In genomic region chr7:37337522-37337921, GRCh38 we compare ENCODE assay signal across 18 cellular contexts.
A peak's percentile ranks its signal among the peaks of the same experiment; 100 is the strongest.
DNase-seq lines count a peak whose midpoint lies in the region; ATAC-seq and TF ChIP-seq lines count a peak whose summit lies in the region.
"Had no signal": no experiment of that assay in that cellular context is flagged by ENCODE, and none has a peak within 500 bp of the region (broad histone marks: within the 10 kb centered on the region; RNA-seq: fewer than 3 reads in every experiment).

No MANE protein-coding gene starts in this region.

- H3K4me1 ChIP-seq in transverse colon, result peaks cover 0 to 3% (median 0%) of the 10 kb centered on the region in 4 donors

- 60 to 77% methylated on average over 1 of the region's 1 CpG for WGBS in transverse colon (ENCODE audit: low coverage in 1 of 2), 2 donors

- in situ Hi-C loops in transverse colon (cut with MboI; ENCODE audit: low pct_ligation_motif_present in 1 of 4, low pct_unique_long_range_greater_than_20kb in 1 of 4, low sequenced_read_pairs in 3 of 4), result no loop called here

- H3K36me3 ChIP-seq in transverse colon, result no peaks in the 10 kb centered on the region
- H3K36me3 ChIP-seq: thyroid gland had no signal

- intact Hi-C loops in activated naive CD4-positive, alpha-beta T cell treated with anti-CD3 and anti-CD28 coated beads for 36 hours (cut with micrococcal nuclease), result no loop called here
- intact Hi-C loops in transverse colon (cut with DNase I; ENCODE audit: low total_unique reads) (no loop called here), natural killer cell (cut with micrococcal nuclease) (no loop called here)

- no peaks in the 10 kb centered on the region for H3K27me3 Mint-ChIP-seq in activated naive CD4-positive, alpha-beta T cell treated with anti-CD3 and anti-CD28 coated beads for 36 hours (ENCODE audit: low read depth)
- H3K27me3 Mint-ChIP-seq in activated naive CD8-positive, alpha-beta T cell treated with anti-CD3 and anti-CD28 coated beads, Interleukin-2, amount 10 ng/mL, durations not matched to agents 7 days and 5 days, result no peaks in the 10 kb centered on the region
- no peaks in the 10 kb centered on the region for H3K27me3 Mint-ChIP-seq in natural killer cell (ENCODE audit: low read depth in 2 of 2)

- no peaks in the 10 kb centered on the region for H3K9me3 ChIP-seq in transverse colon
- H3K9me3 ChIP-seq: thyroid gland had no signal

- TF ChIP-seq CTCF in transverse colon (IDR thresholded peaks at IDR 0.05) (no peak), natural killer cell (IDR thresholded peaks at IDR 0.05) (no peak)

- H3K4me3 Mint-ChIP-seq in activated naive CD4-positive, alpha-beta T cell treated with anti-CD3 and anti-CD28 coated beads for 36 hours, result no peak overlapping the region
- H3K4me3 Mint-ChIP-seq in activated naive CD8-positive, alpha-beta T cell treated with anti-CD3 and anti-CD28 coated beads, Interleukin-2, amount 10 ng/mL, durations not matched to agents 7 days and 5 days, result no peak overlapping the region
- no peak overlapping the region for H3K4me3 Mint-ChIP-seq in natural killer cell
- H3K4me3 Mint-ChIP-seq: CD14-positive monocyte, HFFc6 had no signal

- peaks cover 2% of the 10 kb centered on the region for H3K9me3 Mint-ChIP-seq in activated naive CD4-positive, alpha-beta T cell treated with anti-CD3 and anti-CD28 coated beads for 36 hours
- peaks cover 2% of the 10 kb centered on the region for H3K9me3 Mint-ChIP-seq in activated naive CD8-positive, alpha-beta T cell treated with anti-CD3 and anti-CD28 coated beads, Interleukin-2, amount 10 ng/mL, durations not matched to agents 7 days and 5 days
- peaks cover 0 to 5% of the 10 kb centered on the region in 2 donors for H3K9me3 Mint-ChIP-seq in natural killer cell

- no peak overlapping the region for H3K27ac ChIP-seq in transverse colon
- H3K27ac ChIP-seq: thyroid gland had no signal

- no peak for TF ChIP-seq POLR2A in transverse colon (IDR thresholded peaks at IDR 0.05)

- peaks cover 79% of the 10 kb centered on the region for H3K36me3 Mint-ChIP-seq in activated naive CD4-positive, alpha-beta T cell treated with anti-CD3 and anti-CD28 coated beads for 36 hours (ENCODE audit: low read depth)
- peaks cover 51% of the 10 kb centered on the region for H3K36me3 Mint-ChIP-seq in activated naive CD8-positive, alpha-beta T cell treated with anti-CD3 and anti-CD28 coated beads, Interleukin-2, amount 10 ng/mL, durations not matched to agents 7 days and 5 days
- peaks cover 10% of the 10 kb centered on the region for H3K36me3 Mint-ChIP-seq in natural killer cell

- ATAC-seq in activated naive CD8-positive, alpha-beta T cell treated with anti-CD3 and anti-CD28 coated beads, Interleukin-2, amount 10 ng/mL, durations not matched to agents 7 days and 5 days (ENCODE audit: low read depth), result no peak
- ATAC-seq in HG02938 (IDR thresholded peaks at IDR 0.05; ENCODE audit: unreplicated experiment) (no peak), natural killer cell (no peak), HG02642 (IDR thresholded peaks at IDR 0.05; ENCODE audit: poor library complexity, unreplicated experiment) (no peak)
- ATAC-seq: Panc1, right cardiac atrium, SK-N-SH treated with all-trans-retinoic acid at 6 μM for 48 hours had no signal

- H3K4me1 Mint-ChIP-seq in activated naive CD4-positive, alpha-beta T cell treated with anti-CD3 and anti-CD28 coated beads for 36 hours (ENCODE audit: low read depth), result peaks cover 83% of the 10 kb centered on the region
- H3K4me1 Mint-ChIP-seq in activated naive CD8-positive, alpha-beta T cell treated with anti-CD3 and anti-CD28 coated beads, Interleukin-2, amount 10 ng/mL, durations not matched to agents 7 days and 5 days, result peaks cover 49% of the 10 kb centered on the region
- peaks cover 37 to 40% of the 10 kb centered on the region in 2 donors for H3K4me1 Mint-ChIP-seq in natural killer cell

- H3K4me3 ChIP-seq in transverse colon, result no peak overlapping the region
- H3K4me3 ChIP-seq: thyroid gland had no signal

- H3K27ac Mint-ChIP-seq in activated naive CD4-positive, alpha-beta T cell treated with anti-CD3 and anti-CD28 coated beads for 36 hours, result peak overlapping the region; percentile 44
- H3K27ac Mint-ChIP-seq in activated naive CD8-positive, alpha-beta T cell treated with anti-CD3 and anti-CD28 coated beads, Interleukin-2, amount 10 ng/mL, durations not matched to agents 7 days and 5 days, result peak overlapping the region; percentile 54
- H3K27ac Mint-ChIP-seq in natural killer cell, result peak overlapping the region in 1 of 2 donors; percentile 29
- H3K27ac Mint-ChIP-seq: HFFc6 had no signal

- DNase-seq in activated naive CD4-positive, alpha-beta T cell treated with anti-CD3 and anti-CD28 coated beads for 36 hours, result no peak
- no peak for DNase-seq in activated naive CD4-positive, alpha-beta T cell treated with anti-CD3 and anti-CD28 coated beads, Interleukin-2, amount 50 U/mL, for 16 hours
- peak; percentile 34 for DNase-seq in NAMALWA (ENCODE audit: low spot score)
- no peak for DNase-seq in activated naive CD8-positive, alpha-beta T cell treated with anti-CD3 and anti-CD28 coated beads, Interleukin-2, amount 10 ng/mL, durations not matched to agents 7 days and 5 days
- peak; percentile 29 for DNase-seq in transverse colon
- DNase-seq in natural killer cell, result no peak
- DNase-seq: aorta; effector CD4-positive, alpha-beta T cell; HFFc6; NCI-H1436; NCI-H82; right cardiac atrium; thyroid gland had no signal

- POLR2A ChIA-PET in activated naive CD8-positive, alpha-beta T cell treated with anti-CD3 and anti-CD28 coated beads, Interleukin-2, amount 10 ng/mL, durations not matched to agents 7 days and 5 days (lab: Charles Lee), result no interaction called here

- H3K27me3 ChIP-seq in transverse colon, result no peaks in the 10 kb centered on the region
- H3K27me3 ChIP-seq: thyroid gland had no signal

- CTCF ChIA-PET in activated naive CD4-positive, alpha-beta T cell treated with anti-CD3 and anti-CD28 coated beads for 36 hours (lab: Charles Lee), result interaction anchor here (1.2 kb wide), 1 partner anchor 21 kb away, joined by 4 read pairs; no protein-coding TSS in a partner anchor

- TF ChIP-seq EP300 in transverse colon (IDR thresholded peaks at IDR 0.05; ENCODE audit: low read depth), result no peak

Comparison
In these comparisons a context has a peak if more than half of its experiments do, and no peak if none do; other contexts are left out.
1. DNase-seq: peak in NAMALWA (single experiment) and transverse colon (single experiment); none in activated naive CD4-positive, alpha-beta T cell treated with anti-CD3 and anti-CD28 coated beads for 36 hours (single experiment), activated naive CD4-positive, alpha-beta T cell treated with anti-CD3 and anti-CD28 coated beads, Interleukin-2, amount 50 U/mL, for 16 hours (single experiment), activated naive CD8-positive, alpha-beta T cell treated with anti-CD3 and anti-CD28 coated beads, Interleukin-2, amount 10 ng/mL, durations not matched to agents 7 days and 5 days (single experiment) and natural killer cell (single experiment).